20 cellular contexts compared by ENCODE assay signal in genomic region chr15:69275104-69275670, GRCh38. TPM values are rescaled to one million over a fixed set of nuclear protein-coding genes. Genes with fewer than 3 reads are reported as not detected.
DNase-seq lines count a peak whose midpoint lies in the region; ATAC-seq, FAIRE-seq and TF ChIP-seq lines count a peak whose summit lies in the region.
"Had no signal": no experiment of that assay in that cellular context is flagged by ENCODE, and none has a peak within 500 bp of the region (broad histone marks: within the 10 kb centered on the region; RNA-seq: fewer than 3 reads in every experiment).

No MANE protein-coding gene starts in this region.

- H3K4me3 Mint-ChIP-seq in WTC11, result no peak overlapping the region
- H3K4me3 Mint-ChIP-seq: H9, IgD-negative memory B cell had no signal

- TF ChIP-seq CTCF in D721Med (IDR thresholded peaks at IDR 0.05; ENCODE audit: insufficient read depth, missing control alignments) (no peak), WTC11 (IDR thresholded peaks at IDR 0.05) (no peak)

- intact Hi-C loops in left ventricle myocardium superior (cut with micrococcal nuclease), result no loop called here

- DNase-seq in D721Med (ENCODE audit: insufficient read length, low spot score) (no peak), WTC11 (ENCODE audit: low spot score) (no peak), left ventricle myocardium superior (no peak), skeletal muscle cell (ENCODE audit: low read depth) (peak; percentile 13), ureter (ENCODE audit: low spot score) (no peak), SJCRH30 (no peak)
- no peak for DNase-seq in activated CD4-positive, alpha-beta T cell treated with anti-CD3 and anti-CD28 coated beads for 4 hours
- DNase-seq: DMS 273 treated with DMSO at 0.1 percent for 48 hours, H9, Karpas-422, NCI-H1048, NCI-H1436 treated with DMSO at 0.1 percent for 48 hours, NCI-H2029, NCI-H446 treated with DMSO at 0.1 percent for 48 hours, NCI-H748 treated with DMSO at 0.1 percent for 48 hours, OCI-M1, SHP77 treated with DMSO at 0.1 percent for 48 hours had no signal

- peaks cover 3% of the 10 kb centered on the region; the same call in 1 of the 2 replicates for H3K4me1 ChIP-seq in SJCRH30

- H3K9me3 Mint-ChIP-seq in WTC11, result no peaks in the 10 kb centered on the region
- H3K9me3 Mint-ChIP-seq: H9, IgD-negative memory B cell had no signal

- H3K27ac ChIP-seq in SJCRH30, result no peak overlapping the region

- no peaks in the 10 kb centered on the region for H3K27me3 Mint-ChIP-seq in WTC11 (ENCODE audit: low read depth)

- H3K36me3 Mint-ChIP-seq in WTC11, result no peaks in the 10 kb centered on the region
- H3K36me3 Mint-ChIP-seq: IgD-negative memory B cell had no signal

- H3K9me3 ChIP-seq in SJCRH30 (replicated peaks), result no peaks in the 10 kb centered on the region

- H3K27me3 ChIP-seq in SJCRH30, result no peaks in the 10 kb centered on the region

- ATAC-seq in WTC11 (no peak), left ventricle myocardium superior (peak; percentile 64)
- ATAC-seq: SK-N-SH treated with all-trans-retinoic acid at 6 μM for 48 hours had no signal

- FAIRE-seq in D721Med (lab: Jason Lieb, UNC), result peak; percentile 60
- FAIRE-seq: G401.6 had no signal

- POLR2A ChIA-PET in WTC11 (lab: Charles Lee), result no interaction called here

- peak overlapping the region; percentile 2; the same call in 1 of the 2 replicates for H3K27ac Mint-ChIP-seq in WTC11
- H3K27ac Mint-ChIP-seq: IgD-negative memory B cell had no signal

- no peaks in the 10 kb centered on the region for H3K36me3 ChIP-seq in SJCRH30

- H3K4me3 ChIP-seq in skeletal muscle cell (ENCODE audit: low read depth, low read length), result no peak overlapping the region
- no peak overlapping the region for H3K4me3 ChIP-seq in SJCRH30

- peaks cover 39% of the 10 kb centered on the region for H3K4me1 Mint-ChIP-seq in WTC11

- CTCF ChIA-PET in WTC11 (lab: Charles Lee), result interaction anchor here (0.9 to 1.0 kb wide), 2 partner anchors 120 to 216 kb away, joined by 3 read pairs; no protein-coding TSS in a partner anchor

TF ChIP-seq in WTC11, 78 proteins besides CTCF, POLR2A, EP300 and RAD21 (continues in another document):
- TF ChIP-seq NFATC4 (CRISPR knock-in tag; IDR thresholded peaks at IDR 0.05) (no peak), CBFB (CRISPR knock-in tag; IDR thresholded peaks at IDR 0.05; ENCODE audit: low read depth) (no peak), ZMAT4 (CRISPR knock-in tag; IDR thresholded peaks at IDR 0.05) (no peak), USF2 (CRISPR knock-in tag; IDR thresholded peaks at IDR 0.05) (no peak), AFF4 (CRISPR knock-in tag; IDR thresholded peaks at IDR 0.05; ENCODE audit: borderline replicate concordance) (no peak), ATF3 (CRISPR knock-in tag; conservative IDR thresholded peaks at IDR 0.05) (no peak), ELF4 (CRISPR knock-in tag; IDR thresholded peaks at IDR 0.05; ENCODE audit: low read depth) (no peak), ZNF512 (CRISPR knock-in tag; IDR thresholded peaks at IDR 0.05; ENCODE audit: borderline replicate concordance) (no peak), PREB (CRISPR knock-in tag; IDR thresholded peaks at IDR 0.05; ENCODE audit: borderline replicate concordance) (no peak), ATF2 (CRISPR knock-in tag; IDR thresholded peaks at IDR 0.05; ENCODE audit: borderline replicate concordance, low read depth) (no peak), GABPB1 (CRISPR knock-in tag; IDR thresholded peaks at IDR 0.05) (no peak), E2F4 (CRISPR knock-in tag; IDR thresholded peaks at IDR 0.05; ENCODE audit: borderline replicate concordance, low read depth) (no peak)

RNA-seq across cellular contexts. Expression of gene PAQR5, which starts 23.5 kb away (rescaled TPM):
- total RNA-seq in WTC11 (2021) (9.4 to 11.5 TPM (median 11.4 TPM) in 3 replicates), left ventricle myocardium superior (1.7 TPM), ureter (6.5 TPM)
- 0.06 and 0.13 TPM in 2 replicates for total RNA-seq in SJCRH30 (2014; rRNA removed; shearing (Covaris generic))
